In the genomic region with DNA sequence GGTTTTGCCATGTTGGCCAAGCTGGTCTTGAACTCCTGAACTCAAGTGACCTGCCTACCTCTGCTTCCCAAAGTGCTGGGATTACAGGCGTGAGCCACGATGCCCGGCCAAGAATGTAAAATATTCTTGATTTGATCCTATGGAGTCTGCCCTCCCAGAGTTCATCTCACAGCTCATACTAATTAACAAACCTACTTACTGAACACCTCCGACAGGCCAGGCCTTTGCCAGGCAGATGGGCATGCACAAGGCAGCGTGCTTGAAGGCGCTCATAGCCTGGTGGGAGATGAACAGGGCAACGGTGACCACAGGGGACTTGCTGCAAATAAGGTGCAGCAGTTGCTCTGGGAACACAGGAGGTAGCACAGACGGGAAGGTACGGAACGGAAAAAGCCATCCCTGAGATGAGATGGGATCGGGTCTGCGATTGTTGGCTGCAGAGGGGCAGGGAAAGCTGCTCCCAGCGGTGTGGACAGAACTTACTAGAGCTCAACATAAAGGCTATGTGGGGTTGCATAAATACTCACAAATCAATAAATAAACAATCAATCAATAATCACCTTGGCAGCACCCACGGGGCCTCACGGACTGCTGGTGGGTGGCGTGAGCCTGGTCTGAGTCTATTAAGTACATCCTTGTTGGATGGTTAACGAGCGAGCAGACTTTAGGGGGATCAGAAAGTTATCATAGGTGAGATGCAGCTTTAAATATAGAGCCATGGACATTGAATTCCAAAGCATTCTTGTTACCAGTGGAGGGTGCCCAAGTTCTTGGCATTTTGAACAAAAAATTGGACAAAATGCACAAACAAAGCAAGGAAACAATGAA, we compare ENCODE assay signal across 10 cellular contexts. TPM values are rescaled to one million over a fixed set of nuclear protein-coding genes. Genes with fewer than 3 reads are reported as not detected.
A peak's percentile ranks its signal among the peaks of the same experiment; 100 is the strongest.
DNase-seq lines count a peak whose midpoint lies in the region; ATAC-seq and TF ChIP-seq lines count a peak whose summit lies in the region.
"Had no signal": no experiment of that assay in that cellular context is flagged by ENCODE, and none has a peak within 500 bp of the region (broad histone marks: within the 10 kb centered on the region; RNA-seq: fewer than 3 reads in every experiment).

No MANE protein-coding gene starts in this region.

- H3K9me3 ChIP-seq in BE2C, result no peaks in the 10 kb centered on the region
- H3K9me3 ChIP-seq in SK-N-MC (ENCODE audit: low read depth, low read length), result no peaks in the 10 kb centered on the region
- H3K9me3 ChIP-seq in prostate gland, result no peaks in the 10 kb centered on the region

- intact Hi-C loops in prostate gland (cut with DNase I), result no loop called here

- no peak overlapping the region for H3K4me2 ChIP-seq in mesendoderm (ENCODE audit: low read length)

- no peaks in the 10 kb centered on the region for H3K79me2 ChIP-seq in mesendoderm (ENCODE audit: control insufficient read depth, insufficient read depth, low read length)

- H3K56ac ChIP-seq in mesendoderm (ENCODE audit: low read length), result no peak overlapping the region

- H2AK5ac ChIP-seq in mesendoderm (ENCODE audit: low read length), result no peak overlapping the region

- H3K27me3 ChIP-seq in BE2C (no peaks in the 10 kb centered on the region), prostate gland (replicated peaks; ENCODE audit: insufficient read depth) (no peaks in the 10 kb centered on the region), mesendoderm (ENCODE audit: insufficient read depth, low read length, poor library complexity) (no peaks in the 10 kb centered on the region)

- no peak for TF ChIP-seq POLR2A in prostate gland (IDR thresholded peaks at IDR 0.05)

- no peak overlapping the region for H2BK15ac ChIP-seq in mesendoderm (replicated peaks; ENCODE audit: low read depth)

- no peak overlapping the region for H2BK120ac ChIP-seq in mesendoderm (ENCODE audit: low read depth, low read length)

- no peak overlapping the region for H2BK5ac ChIP-seq in mesendoderm (ENCODE audit: low read length)

- H3K4me3 ChIP-seq in BE2C (ENCODE audit: low read depth, low read length), result peak overlapping the region; percentile 56
- peak overlapping the region; percentile 51 for H3K4me3 ChIP-seq in SK-N-MC
- peak overlapping the region; percentile 60 for H3K4me3 ChIP-seq in fibroblast of pulmonary artery (replicated peaks; ENCODE audit: low read depth, low read length)
- H3K4me3 ChIP-seq in prostate gland, result peak overlapping the region; percentile 25 to 35
- H3K4me3 ChIP-seq in mesendoderm (ENCODE audit: low read length), result no peak overlapping the region

- ATAC-seq in HG03571 (IDR thresholded peaks at IDR 0.05; ENCODE audit: unreplicated experiment), result no peak

- no peak overlapping the region for H4K8ac ChIP-seq in mesendoderm (ENCODE audit: low read depth, low read length)

- H3K36me3 ChIP-seq in BE2C (no peaks in the 10 kb centered on the region), SK-N-MC (ENCODE audit: insufficient read depth, low read length) (no peaks in the 10 kb centered on the region), prostate gland (no peaks in the 10 kb centered on the region), mesendoderm (ENCODE audit: control insufficient read depth, insufficient read depth, low read length) (no peaks in the 10 kb centered on the region)

- in situ Hi-C loops in GM13977 (cut with MboI; ENCODE audit: low pct_unique_long_range_greater_than_20kb, low sequenced_read_pairs, unreplicated experiment), result no loop called here

- H3K27ac ChIP-seq in SK-N-MC, result no peak overlapping the region
- H3K27ac ChIP-seq in prostate gland, result peak overlapping the region; percentile 51 to 62
- no peak overlapping the region for H3K27ac ChIP-seq in mesendoderm (ENCODE audit: low read depth, low read length)

- H3K79me1 ChIP-seq in mesendoderm (ENCODE audit: low read length), result no peaks in the 10 kb centered on the region

- H4K5ac ChIP-seq in mesendoderm (ENCODE audit: low read length), result no peak overlapping the region

- no peak overlapping the region for H3K9ac ChIP-seq in SK-N-MC (ENCODE audit: insufficient read length)
- H3K9ac ChIP-seq in mesendoderm (ENCODE audit: low read length), result no peak overlapping the region

- TF ChIP-seq CTCF in BE2C (IDR thresholded peaks at IDR 0.05; ENCODE audit: low read depth, low read length) (no peak), fibroblast of pulmonary artery (IDR thresholded peaks at IDR 0.05; ENCODE audit: low read length, missing control alignments) (peak; percentile 14), prostate gland (IDR thresholded peaks at IDR 0.05) (no peak), GM13977 (IDR thresholded peaks at IDR 0.05; ENCODE audit: extremely low read depth, insufficient read depth, missing control alignments) (no peak)

- WGBS in prostate gland, result 68% methylated on average over 18 of the region's 18 CpGs
- no CpG with 5 or more reads among the region's 18 CpGs for WGBS in mesendoderm (ENCODE audit: extremely low coverage, insufficient coverage, low lambda C conversion rate)

- DNase-seq in BE2C (no peak), SK-N-MC (ENCODE audit: low read depth, low spot score) (no peak), fibroblast of pulmonary artery (ENCODE audit: low read depth) (no peak), prostate gland (ENCODE audit: low spot score) (no peak), GM13977 (ENCODE audit: low spot score) (no peak), DMS53 (lab: John Stamatoyannopoulos, UW) (no peak), mesendoderm (no peak)
- DNase-seq: stimulated activated CD4-positive, alpha-beta T cell treated with anti-CD3 and anti-CD28 coated beads, Interleukin-4, amount 100 ng/mL, for 24 hours had no signal

- H3K4ac ChIP-seq in mesendoderm (ENCODE audit: low read depth, low read length), result no peak overlapping the region

- H3K4me1 ChIP-seq in BE2C (no peaks in the 10 kb centered on the region), prostate gland (replicated peaks) (no peaks in the 10 kb centered on the region), mesendoderm (ENCODE audit: control insufficient read depth, low read depth, low read length) (no peaks in the 10 kb centered on the region)

- no peak overlapping the region for H3K18ac ChIP-seq in mesendoderm (ENCODE audit: low read length)

- H3K23ac ChIP-seq in mesendoderm (ENCODE audit: low read length), result no peak overlapping the region

RNA-seq across cellular contexts. Expression of a gene that starts 4.7 kb away (rescaled TPM):
- polyA plus RNA-seq in BE2C (2012; ENCODE audit: insufficient read depth, insufficient read length, low read depth), result not detected
- 1 to 10 TPM in 1 of 2 donors, under 1 TPM in 1; 0.91 to 3.5 TPM for total RNA-seq in prostate gland
- polyA plus RNA-seq in mesendoderm (2013, experiment 1 of 2), result 1.9 TPM
- 2.2 TPM for polyA plus RNA-seq in mesendoderm (2013, experiment 2 of 2)

RNA-seq across cellular contexts. Expression of a gene that starts 13.3 kb away (rescaled TPM):
- 30.3 TPM for polyA plus RNA-seq in BE2C (2012; ENCODE audit: insufficient read depth, insufficient read length, low read depth)
- total RNA-seq in prostate gland, result 10 to 100 TPM; 17.5 to 20.9 TPM
- polyA plus RNA-seq in mesendoderm (2013, experiment 1 of 2), result 22.9 TPM
- 22.8 TPM for polyA plus RNA-seq in mesendoderm (2013, experiment 2 of 2)

RNA-seq across cellular contexts. Expression of a gene that starts 40.1 kb away (rescaled TPM):
- polyA plus RNA-seq in BE2C (2012; ENCODE audit: insufficient read depth, insufficient read length, low read depth), result not detected
- 1 to 10 TPM in 1 of 2 donors, not detected in 1; 5.3 TPM for total RNA-seq in prostate gland
- 0.06 TPM for polyA plus RNA-seq in mesendoderm (2013, experiment 1 of 2)
- polyA plus RNA-seq in mesendoderm (2013, experiment 2 of 2), result 0.04 TPM
- total RNA-seq: HT-29 had no signal

Comparison
In these comparisons a context has a peak if more than half of its experiments do, and no peak if none do; other contexts are left out.
1. H3K27ac ChIP-seq: peak in prostate gland (2 of 2); none in SK-N-MC (single experiment) and mesendoderm (single experiment).